In genomic region chr4:89293299-89293698, GRCh38 we compare ENCODE assay signal across 20 cellular contexts. TPM values are rescaled to one million over a fixed set of nuclear protein-coding genes. Genes with fewer than 3 reads are reported as not detected.
DNase-seq lines count a peak whose midpoint lies in the region; ATAC-seq and TF ChIP-seq lines count a peak whose summit lies in the region.
"Had no signal": no experiment of that assay in that cellular context is flagged by ENCODE, and none has a peak within 500 bp of the region (broad histone marks: within the 10 kb centered on the region; RNA-seq: fewer than 3 reads in every experiment).

No MANE protein-coding gene starts in this region.

- H3K4me2 ChIP-seq in OCI-LY1 (ENCODE audit: low read length): peak overlapping the region; percentile 44; the same call in 1 of the 2 replicates

- H3K9me3 ChIP-seq in OCI-LY1 (ENCODE audit: low read length) (no peaks in the 10 kb centered on the region), body of pancreas (no peaks in the 10 kb centered on the region), psoas muscle (no peaks in the 10 kb centered on the region), breast epithelium (no peaks in the 10 kb centered on the region)
- H3K9me3 ChIP-seq: Caco-2, neutrophil had no signal

- peaks cover 2% of the 10 kb centered on the region for H3K9me3 Mint-ChIP-seq in activated T-cell treated with anti-CD3 and anti-CD28 coated beads, Interleukin-2, amount 50 U/mL, for 24 hours

- WGBS in body of pancreas, 2 donors: 25 to 38% methylated on average over 4 of the region's 4 CpGs
- WGBS in psoas muscle, 3 donors: 63 to 75% (median 67%) methylated on average over 4 of the region's 4 CpGs

- H3K4me3 Mint-ChIP-seq in activated T-cell treated with anti-CD3 and anti-CD28 coated beads, Interleukin-2, amount 50 U/mL, for 24 hours: peak overlapping the region; percentile 74

- no peaks in the 10 kb centered on the region for H3K79me2 ChIP-seq in OCI-LY1 (ENCODE audit: insufficient read depth, low read length)

- H3K27me3 Mint-ChIP-seq in activated T-cell treated with anti-CD3 and anti-CD28 coated beads, Interleukin-2, amount 50 U/mL, for 24 hours: no peaks in the 10 kb centered on the region

- H3K27me3 ChIP-seq in OCI-LY1 (ENCODE audit: insufficient read depth, low read length): no peaks in the 10 kb centered on the region
- no peaks in the 10 kb centered on the region for H3K27me3 ChIP-seq in body of pancreas
- H3K27me3 ChIP-seq in psoas muscle (ENCODE audit: insufficient read depth in 3 of 3, low read length in 2 of 3): no peaks in the 10 kb centered on the region
- H3K27me3 ChIP-seq in breast epithelium: no peaks in the 10 kb centered on the region
- H3K27me3 ChIP-seq: neutrophil had no signal

- no peaks in the 10 kb centered on the region for H3K36me3 ChIP-seq in OCI-LY1 (ENCODE audit: insufficient read depth, low read length)
- H3K36me3 ChIP-seq in body of pancreas (replicated peaks in 1 of 2; ENCODE audit: insufficient read depth in 1 of 2, low read depth in 2 of 2): no peaks in the 10 kb centered on the region
- no peaks in the 10 kb centered on the region for H3K36me3 ChIP-seq in psoas muscle (ENCODE audit: insufficient read depth in 1 of 2, low read depth in 1 of 2)
- H3K36me3 ChIP-seq in breast epithelium: no peaks in the 10 kb centered on the region
- H3K36me3 ChIP-seq: neutrophil had no signal

- ATAC-seq in body of pancreas (no peak), psoas muscle (no peak)
- ATAC-seq: sciatic nerve had no signal

- no peaks in the 10 kb centered on the region for H3K9me2 ChIP-seq in OCI-LY1 (ENCODE audit: low read depth, low read length)

- H3K4me1 ChIP-seq in OCI-LY1 (ENCODE audit: insufficient read depth, low read length, severe bottlenecking): peaks cover 86% of the 10 kb centered on the region
- peaks cover 63% of the 10 kb centered on the region for H3K4me1 ChIP-seq in body of pancreas
- H3K4me1 ChIP-seq in psoas muscle: no peaks in the 10 kb centered on the region
- no peaks in the 10 kb centered on the region for H3K4me1 ChIP-seq in breast epithelium

- TF ChIP-seq CTCF in OCI-LY1 (IDR thresholded peaks at IDR 0.05; ENCODE audit: low read length) (no peak), body of pancreas (IDR thresholded peaks at IDR 0.05) (no peak), psoas muscle (IDR thresholded peaks at IDR 0.05) (no peak), breast epithelium (IDR thresholded peaks at IDR 0.05) (no peak)

- peaks cover 14% of the 10 kb centered on the region for H3K36me3 Mint-ChIP-seq in activated T-cell treated with anti-CD3 and anti-CD28 coated beads, Interleukin-2, amount 50 U/mL, for 24 hours (ENCODE audit: low read depth)

- H3K27ac ChIP-seq in OCI-LY1 (ENCODE audit: low read depth, low read length, poor library complexity, severe bottlenecking): peak overlapping the region; percentile 44
- H3K27ac ChIP-seq in body of pancreas: peak overlapping the region; percentile 22 to 91 (median 58)
- H3K27ac ChIP-seq in skin epidermis: peak overlapping the region in 13 of 21 experiments; percentile 4 to 91 (median 47)
- H3K27ac ChIP-seq in psoas muscle: no peak overlapping the region
- no peak overlapping the region for H3K27ac ChIP-seq in breast epithelium
- H3K27ac ChIP-seq: neutrophil had no signal

- intact Hi-C loops in body of pancreas (cut with DNase I): no loop called here
- intact Hi-C loops in psoas muscle (cut with DNase I): no loop called here
- intact Hi-C loops in breast epithelium (cut with DNase I; ENCODE audit: low total_unique reads): no loop called here

- peak overlapping the region; percentile 97 for H3K27ac Mint-ChIP-seq in activated T-cell treated with anti-CD3 and anti-CD28 coated beads, Interleukin-2, amount 50 U/mL, for 24 hours

- peaks cover 96% of the 10 kb centered on the region for H3K4me1 Mint-ChIP-seq in activated T-cell treated with anti-CD3 and anti-CD28 coated beads, Interleukin-2, amount 50 U/mL, for 24 hours (ENCODE audit: low read depth)

- H3K4me3 ChIP-seq in OCI-LY1 (ENCODE audit: low read depth, low read length, poor library complexity, severe bottlenecking) (peak overlapping the region; percentile 15), body of pancreas (no peak overlapping the region), skin epidermis (no peak overlapping the region), psoas muscle (no peak overlapping the region), breast epithelium (no peak overlapping the region)

- DNase-seq in activated T-cell treated with anti-CD3 and anti-CD28 coated beads, Interleukin-2, amount 50 U/mL, for 24 hours: no peak
- DNase-seq in activated T-cell treated with anti-CD3 and anti-CD28 coated beads for 4 hours: no peak
- no peak for DNase-seq in body of pancreas
- DNase-seq in psoas muscle: no peak
- no peak for DNase-seq in Ammon's horn (ENCODE audit: low spot score)
- DNase-seq in breast epithelium (ENCODE audit: low spot score in 2 of 2): no peak
- DNase-seq: Caco-2; HCEC 1CT; mesendoderm; NCI-H187 treated with DMSO at 0.1 percent for 48 hours; NCI-H510A treated with DMSO at 0.1 percent for 48 hours; OCI-M1; stimulated activated CD4-positive, alpha-beta T cell treated with anti-CD3 and anti-CD28 coated beads, Interleukin-4, amount 100 ng/mL, for 1 hour; stimulated activated CD8-positive, alpha-beta memory T cell treated with anti-CD3 and anti-CD28 coated beads, Interleukin-4, amount 100 ng/mL, for 48 hours; trophoblast cell had no signal

- no peaks in the 10 kb centered on the region for H4K20me1 ChIP-seq in OCI-LY1 (ENCODE audit: insufficient read depth, low read length)

- H3F3A ChIP-seq in OCI-LY1 (ENCODE audit: insufficient read depth, low read length): no peaks in the 10 kb centered on the region

- no peak overlapping the region for H2AFZ ChIP-seq in OCI-LY1 (ENCODE audit: low read length)

- H3K9ac ChIP-seq in OCI-LY1 (ENCODE audit: low read length): no peak overlapping the region; the same call in 1 of the 2 replicates

- TF ChIP-seq POLR2A in body of pancreas (IDR thresholded peaks at IDR 0.05) (no peak), breast epithelium (IDR thresholded peaks at IDR 0.05) (no peak)

RNA-seq across cellular contexts. Expression of gene GPRIN3, which starts 14.3 kb away (rescaled TPM):
- total RNA-seq in body of pancreas (1 to 10 TPM; 5.3 to 9.3 TPM), psoas muscle (1 to 10 TPM; 1.2 to 3.0 (median 1.5) TPM), breast epithelium (10 to 100 TPM in 1 of 3 donors, 1 to 10 TPM in 2; 3.3 to 13.2 (median 4.0) TPM)
- polyA plus RNA-seq in psoas muscle: under 1 TPM; 0.30 to 0.58 (median 0.49) TPM
- total RNA-seq: MCF 10A had no signal

Comparison
In these comparisons a context has a peak if more than half of its experiments do, and no peak if none do; other contexts are left out.
1. H3K27ac ChIP-seq: peak in OCI-LY1 (single experiment), body of pancreas (4 of 4) and skin epidermis (13 of 21); none in psoas muscle (single experiment) and breast epithelium (0 of 2).